In the genomic region with DNA sequence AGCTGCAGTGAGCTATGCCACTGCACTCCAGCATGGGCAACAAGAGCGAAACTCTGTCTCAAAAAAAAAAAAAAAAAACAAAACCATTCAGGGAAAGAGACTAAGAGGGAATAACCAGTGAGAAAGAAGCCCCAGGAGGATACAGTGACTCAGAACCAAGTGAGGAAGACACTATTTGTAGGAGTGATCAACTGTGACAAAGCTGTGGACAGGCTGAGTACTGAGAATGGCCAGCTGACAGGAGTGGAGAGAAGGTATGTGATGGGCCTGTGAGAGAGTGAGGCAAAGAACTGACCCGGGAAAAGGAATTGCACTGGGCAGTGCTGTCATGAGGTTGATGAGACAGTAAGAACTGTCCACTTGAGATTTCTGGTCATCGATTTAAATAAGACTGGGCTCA, we compare ENCODE assay signal across 29 cellular contexts. TPM values are rescaled to one million over a fixed set of nuclear protein-coding genes. Genes with fewer than 3 reads are reported as not detected.
DNase-seq lines count a peak whose midpoint lies in the region; ATAC-seq and TF ChIP-seq lines count a peak whose summit lies in the region.
"Had no signal": no experiment of that assay in that cellular context is flagged by ENCODE, and none has a peak within 500 bp of the region (broad histone marks: within the 10 kb centered on the region; RNA-seq: fewer than 3 reads in every experiment).

No MANE protein-coding gene starts in this region.

- peaks cover 95% of the 10 kb centered on the region for H3K36me3 Mint-ChIP-seq in activated T-cell treated with anti-CD3 and anti-CD28 coated beads, Interleukin-2, amount 50 U/mL, for 24 hours (ENCODE audit: low read depth)
- H3K36me3 Mint-ChIP-seq in activated T-cell treated with anti-CD3 and anti-CD28 coated beads, Interleukin-2, amount 50 U/mL, for 4 hours (ENCODE audit: insufficient read depth) = peaks cover 39% of the 10 kb centered on the region
- H3K36me3 Mint-ChIP-seq in progenitor cell of endocrine pancreas (ENCODE audit: insufficient read depth) (peaks cover 35% of the 10 kb centered on the region), Caco-2 (ENCODE audit: insufficient read depth, unreplicated experiment) (peaks cover 91% of the 10 kb centered on the region)

- H3K9me3 ChIP-seq in mucosa of descending colon = no peaks in the 10 kb centered on the region
- no peaks in the 10 kb centered on the region for H3K9me3 ChIP-seq in Caco-2
- H3K9me3 ChIP-seq: breast epithelium, gastrocnemius medialis, left lung, psoas muscle had no signal

- POLR2A ChIA-PET in Caco-2 (lab: Charles Lee) = no interaction called here

- H3K36me3 ChIP-seq in mucosa of descending colon (ENCODE audit: low read depth) = no peaks in the 10 kb centered on the region
- peaks cover 5% of the 10 kb centered on the region for H3K36me3 ChIP-seq in Caco-2 (ENCODE audit: control insufficient read depth, insufficient read depth, low read length)

- H3K9me3 Mint-ChIP-seq in activated T-cell treated with anti-CD3 and anti-CD28 coated beads, Interleukin-2, amount 50 U/mL, for 24 hours = no peaks in the 10 kb centered on the region
- H3K9me3 Mint-ChIP-seq in activated T-cell treated with anti-CD3 and anti-CD28 coated beads, Interleukin-2, amount 50 U/mL, for 4 hours = no peaks in the 10 kb centered on the region
- H3K9me3 Mint-ChIP-seq in progenitor cell of endocrine pancreas (ENCODE audit: low read depth) = no peaks in the 10 kb centered on the region
- H3K9me3 Mint-ChIP-seq in Caco-2 (ENCODE audit: unreplicated experiment) = no peaks in the 10 kb centered on the region
- H3K9me3 Mint-ChIP-seq: activated naive CD4-positive, alpha-beta T cell treated with anti-CD3 and anti-CD28 coated beads for 36 hours; CD8-positive, alpha-beta memory T cell; H9; naive B cell had no signal

- peaks cover 16% of the 10 kb centered on the region for H3K4me1 Mint-ChIP-seq in activated T-cell treated with anti-CD3 and anti-CD28 coated beads, Interleukin-2, amount 50 U/mL, for 24 hours (ENCODE audit: low read depth)
- H3K4me1 Mint-ChIP-seq in activated T-cell treated with anti-CD3 and anti-CD28 coated beads, Interleukin-2, amount 50 U/mL, for 4 hours (ENCODE audit: low read depth) = peaks cover 6% of the 10 kb centered on the region
- H3K4me1 Mint-ChIP-seq in progenitor cell of endocrine pancreas (ENCODE audit: low read depth) = no peaks in the 10 kb centered on the region
- peaks cover 13% of the 10 kb centered on the region for H3K4me1 Mint-ChIP-seq in Caco-2 (ENCODE audit: low read depth, unreplicated experiment)
- H3K4me1 Mint-ChIP-seq: B cell, H9, naive B cell had no signal

- peak overlapping the region; percentile 48 for H3K27ac Mint-ChIP-seq in activated T-cell treated with anti-CD3 and anti-CD28 coated beads, Interleukin-2, amount 50 U/mL, for 24 hours
- H3K27ac Mint-ChIP-seq in progenitor cell of endocrine pancreas (peak overlapping the region; percentile 39), Caco-2 (ENCODE audit: unreplicated experiment) (no peak overlapping the region)
- H3K27ac Mint-ChIP-seq: B cell, naive B cell, T-helper 17 cell had no signal

- TF ChIP-seq CTCF in fibroblast of mammary gland (conservative IDR thresholded peaks at IDR 0.05; ENCODE audit: control insufficient read depth, insufficient read depth, low read depth, low read length) (no peak), progenitor cell of endocrine pancreas (IDR thresholded peaks at IDR 0.05; ENCODE audit: unreplicated experiment) (no peak), mucosa of descending colon (IDR thresholded peaks at IDR 0.05) (no peak), Caco-2 (IDR thresholded peaks at IDR 0.05; ENCODE audit: insufficient read depth in 1 of 2, low read depth in 1 of 2, low read length in 1 of 2, severe bottlenecking in 1 of 2, unreplicated experiment in 1 of 2) (no peak)

- ATAC-seq in activated T-cell treated with anti-CD3 and anti-CD28 coated beads, Interleukin-2, amount 50 U/mL, for 4 hours = no peak
- ATAC-seq in mucosa of descending colon = no peak
- ATAC-seq: gastrocnemius medialis, psoas muscle, T-helper 17 cell had no signal

- H3K27me3 Mint-ChIP-seq in activated T-cell treated with anti-CD3 and anti-CD28 coated beads, Interleukin-2, amount 50 U/mL, for 24 hours = no peaks in the 10 kb centered on the region
- H3K27me3 Mint-ChIP-seq in activated T-cell treated with anti-CD3 and anti-CD28 coated beads, Interleukin-2, amount 50 U/mL, for 4 hours (ENCODE audit: low read depth) = no peaks in the 10 kb centered on the region
- H3K27me3 Mint-ChIP-seq in progenitor cell of endocrine pancreas (no peaks in the 10 kb centered on the region), Caco-2 (ENCODE audit: insufficient read depth, unreplicated experiment) (no peaks in the 10 kb centered on the region)
- H3K27me3 Mint-ChIP-seq: B cell, naive B cell, T-helper 17 cell had no signal

- no peak overlapping the region for H3K4me3 Mint-ChIP-seq in activated T-cell treated with anti-CD3 and anti-CD28 coated beads, Interleukin-2, amount 50 U/mL, for 24 hours
- no peak overlapping the region for H3K4me3 Mint-ChIP-seq in activated T-cell treated with anti-CD3 and anti-CD28 coated beads, Interleukin-2, amount 50 U/mL, for 4 hours
- no peak overlapping the region for H3K4me3 Mint-ChIP-seq in progenitor cell of endocrine pancreas (ENCODE audit: low read depth)
- no peak overlapping the region for H3K4me3 Mint-ChIP-seq in Caco-2 (ENCODE audit: unreplicated experiment)
- H3K4me3 Mint-ChIP-seq: activated naive CD4-positive, alpha-beta T cell treated with anti-CD3 and anti-CD28 coated beads for 36 hours; B cell; CD8-positive, alpha-beta memory T cell; H9; naive B cell; T-helper 17 cell had no signal

- DNase-seq in activated T-cell treated with anti-CD3 and anti-CD28 coated beads, Interleukin-2, amount 50 U/mL, for 24 hours = no peak
- DNase-seq in activated T-cell treated with anti-CD3 and anti-CD28 coated beads, Interleukin-2, amount 50 U/mL, for 4 hours = no peak
- DNase-seq in RKO (ENCODE audit: low spot score) = peak; percentile 16
- DNase-seq in fibroblast of mammary gland (ENCODE audit: low read depth) = peak; percentile 48
- no peak for DNase-seq in progenitor cell of endocrine pancreas (ENCODE audit: low spot score, unreplicated experiment)
- DNase-seq in activated naive CD4-positive, alpha-beta T cell treated with anti-CD3 and anti-CD28 coated beads, Interleukin-2, amount 50 U/mL, for 16 hours = no peak
- no peak for DNase-seq in mucosa of descending colon
- DNase-seq in Caco-2 = no peak
- DNase-seq: activated naive CD4-positive, alpha-beta T cell treated with anti-CD3 and anti-CD28 coated beads for 36 hours; amniotic stem cell; CD8-positive, alpha-beta memory T cell; effector memory CD4-positive, alpha-beta T cell; erythroblast; gastrocnemius medialis; H9; hippocampal formation; left lung; naive B cell; NCI-H1436 treated with DMSO at 0.1 percent for 48 hours; NCI-H446 treated with DMSO at 0.1 percent for 48 hours; NCI-H82; nucleus accumbens; psoas muscle; stimulated activated CD4-positive, alpha-beta T cell treated with anti-CD3 and anti-CD28 coated beads, Interleukin-2, amount 100 ng/mL, for 24 hours; T-helper 17 cell; trophoblast cell had no signal

- no peak overlapping the region for H3K4me3 ChIP-seq in fibroblast of mammary gland (ENCODE audit: control insufficient read depth, low read depth, low read length)
- no peak overlapping the region for H3K4me3 ChIP-seq in mucosa of descending colon
- H3K4me3 ChIP-seq in Caco-2 (ENCODE audit: low read depth, low read length) = no peak overlapping the region
- H3K4me3 ChIP-seq: breast epithelium, gastrocnemius medialis, left lung, psoas muscle had no signal

- H3K27me3 ChIP-seq in Caco-2 (replicated peaks; ENCODE audit: control insufficient read depth, insufficient read depth, low read length) = no peaks in the 10 kb centered on the region
- H3K27me3 ChIP-seq: breast epithelium, gastrocnemius medialis, left lung had no signal

- no TSS peak for BruUV-seq in Caco-2 (replicated peaks; lab: Mats Ljungman, UMichigan)

- intact Hi-C loops in mucosa of descending colon (cut with DNase I, micrococcal nuclease) (no loop called here), Caco-2 (cut with micrococcal nuclease; ENCODE audit: unreplicated experiment) (no loop called here)

- CTCF ChIA-PET in Caco-2 (lab: Charles Lee) = no interaction called here

- H3K4me1 ChIP-seq in mucosa of descending colon (ENCODE audit: low read depth) = peaks cover 6% of the 10 kb centered on the region
- H3K4me1 ChIP-seq in Caco-2 = peaks cover 20% of the 10 kb centered on the region
- H3K4me1 ChIP-seq: breast epithelium had no signal

RNA-seq across cellular contexts. Expression of gene LCT, which starts 6.7 kb away (rescaled TPM):
- under 1 TPM; 0.05 to 0.21 (median 0.10) TPM for total RNA-seq in activated T-cell treated with anti-CD3 and anti-CD28 coated beads, Interleukin-2, amount 50 U/mL, for 4 hours
- total RNA-seq in progenitor cell of endocrine pancreas (0.19 TPM in 1 of 2 replicates, not detected in the other), mucosa of descending colon (under 1 TPM; 0.09 to 0.19 (median 0.09) TPM), Caco-2 (2022) (0.82 and 1.5 TPM in 2 replicates)
- total RNA-seq: A172, breast epithelium had no signal

RNA-seq across cellular contexts. Expression of gene MCM6, which starts 32.6 kb away (rescaled TPM):
- total RNA-seq in activated T-cell treated with anti-CD3 and anti-CD28 coated beads, Interleukin-2, amount 50 U/mL, for 4 hours = 100 to 1,000 TPM; 157 to 197 (median 185) TPM
- total RNA-seq in progenitor cell of endocrine pancreas (51.9 and 52.3 TPM in 2 replicates), mucosa of descending colon (10 to 100 TPM in 1 of 3 donors, 1 to 10 TPM in 2; 8.4 to 19.8 (median 8.9) TPM), Caco-2 (2022) (94.6 and 96.0 TPM in 2 replicates)

Comparison
In these comparisons a context has a peak if more than half of its experiments do, and no peak if none do; other contexts are left out.
1. DNase-seq: peak in RKO (single experiment) and fibroblast of mammary gland (single experiment); none in activated T-cell treated with anti-CD3 and anti-CD28 coated beads, Interleukin-2, amount 50 U/mL, for 24 hours (single experiment), activated T-cell treated with anti-CD3 and anti-CD28 coated beads, Interleukin-2, amount 50 U/mL, for 4 hours (single experiment), progenitor cell of endocrine pancreas (single experiment), activated naive CD4-positive, alpha-beta T cell treated with anti-CD3 and anti-CD28 coated beads, Interleukin-2, amount 50 U/mL, for 16 hours (single experiment), mucosa of descending colon (0 of 3) and Caco-2 (0 of 2).